27 cellular contexts compared by ENCODE assay signal in genomic region chr1:3945916-3946840, GRCh38.
"Had no signal": no experiment of that assay in that cellular context is flagged by ENCODE, and none has a peak within 500 bp of the region (broad histone marks: within the 10 kb centered on the region; RNA-seq: fewer than 3 reads in every experiment).

No MANE protein-coding gene starts in this region.

- H3K79me2 ChIP-seq: parathyroid adenoma had no signal

- ATAC-seq: right lobe of liver; stimulated activated naive CD8-positive, alpha-beta T cell treated with anti-CD3 and anti-CD28 coated beads, Interleukin-15, amount 100 ng/mL, for 72 hours had no signal

- H3K4me1 Mint-ChIP-seq: mesothelial cell of epicardium; naive B cell; stimulated activated memory B cell treated with anti-CD40 and anti-IgM and Interleukin-4, amounts not matched to agents 10 μg/mL and 1 μg/mL and 100 μg/mL, for 72 hours; stimulated activated naive CD8-positive, alpha-beta T cell treated with anti-CD3 and anti-CD28 coated beads, Interleukin-15, amount 100 ng/mL, for 72 hours had no signal

- H3K27ac ChIP-seq: left ventricle myocardium inferior, neutrophil, parathyroid adenoma, right atrium auricular region, right lobe of liver, tibial nerve, uterus had no signal

- H3K27ac Mint-ChIP-seq: mesothelial cell of epicardium; nephron; progenitor cell of endocrine pancreas; stimulated activated memory B cell treated with anti-CD40 and anti-IgM and Interleukin-4, amounts not matched to agents 10 μg/mL and 1 μg/mL and 100 μg/mL, for 72 hours; type B pancreatic cell had no signal

- H3K4me1 ChIP-seq: left ventricle myocardium inferior, parathyroid adenoma, right atrium auricular region, right lobe of liver, tibial nerve, uterus had no signal

- H3K9me3 ChIP-seq: neutrophil, right atrium auricular region, right lobe of liver, uterus had no signal

- H3K27me3 ChIP-seq: right atrium auricular region, tibial nerve, uterus had no signal

- H2AFZ ChIP-seq: parathyroid adenoma had no signal

- H3K9me3 Mint-ChIP-seq: nephron, type B pancreatic cell had no signal

- H3K4me2 ChIP-seq: smooth muscle cell had no signal

- H3K9ac ChIP-seq: parathyroid adenoma had no signal

- H3K4me3 ChIP-seq: left ventricle myocardium inferior, lung, right atrium auricular region, right lobe of liver, smooth muscle cell, tibial nerve, uterus had no signal

- H3K36me3 Mint-ChIP-seq: mesothelial cell of epicardium; naive B cell; stimulated activated memory B cell treated with anti-CD40 and anti-IgM and Interleukin-4, amounts not matched to agents 10 μg/mL and 1 μg/mL and 100 μg/mL, for 72 hours; type B pancreatic cell had no signal

- H3K4me3 Mint-ChIP-seq: mesothelial cell of epicardium; naive B cell; nephron; neural crest cell; stimulated activated memory B cell treated with anti-CD40 and anti-IgM and Interleukin-4, amounts not matched to agents 10 μg/mL and 1 μg/mL and 100 μg/mL, for 72 hours; stimulated activated naive CD8-positive, alpha-beta T cell treated with anti-CD3 and anti-CD28 coated beads, Interleukin-15, amount 100 ng/mL, for 72 hours; type B pancreatic cell had no signal

- DNase-seq: hypothalamus; islet precursor cell; left ventricle myocardium inferior; mesendoderm; naive B cell; occipital lobe; right lobe of liver; stimulated activated CD4-positive, alpha-beta T cell treated with anti-CD3 and anti-CD28 coated beads, Interleukin-1b, Interleukin-23, amount 100 ng/mL, for 48 hours; stimulated activated CD4-positive, alpha-beta T cell treated with anti-CD3 and anti-CD28 coated beads, Interleukin-2, amount 100 ng/mL, for 48 hours; stimulated activated CD4-positive, alpha-beta T cell treated with anti-CD3 and anti-CD28 coated beads, Interleukin-4, amount 100 ng/mL, for 4 hours; stimulated activated CD8-positive, alpha-beta memory T cell treated with anti-CD3 and anti-CD28 coated beads, Interleukin-4, amount 100 ng/mL, for 48 hours; stimulated activated naive CD4-positive, alpha-beta T cell treated with Interleukin-2 at 50 U/mL for 16 hours; stimulated activated naive CD8-positive, alpha-beta T cell treated with anti-CD3 and anti-CD28 coated beads, Interleukin-15, amount 100 ng/mL, for 72 hours; substantia nigra; uterus had no signal

- H3K36me3 ChIP-seq: left ventricle myocardium inferior, neutrophil, right atrium auricular region, right lobe of liver, tibial nerve, uterus had no signal
